20 cellular contexts compared by ENCODE assay signal in the genomic region with DNA sequence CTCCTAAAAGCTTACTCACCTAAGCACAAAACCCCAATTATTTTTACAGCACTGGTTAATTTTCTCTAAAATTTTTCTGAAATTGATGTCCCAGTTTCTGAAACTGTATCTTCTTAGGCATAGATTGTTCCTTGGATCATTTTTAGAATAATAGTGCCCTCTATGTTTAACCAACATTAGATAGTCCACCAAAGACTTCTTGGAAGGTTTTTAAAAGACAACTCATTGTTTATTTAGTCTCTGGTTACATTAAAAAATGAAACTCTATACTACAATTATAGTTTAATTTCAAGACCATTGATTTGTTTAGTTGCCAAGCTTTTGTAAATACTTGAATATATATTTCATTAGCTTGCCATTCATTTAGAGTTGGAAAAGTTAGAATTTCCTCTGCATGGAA.
DNase-seq lines count a peak whose midpoint lies in the region; TF ChIP-seq lines count a peak whose summit lies in the region.
"Had no signal": no experiment of that assay in that cellular context is flagged by ENCODE, and none has a peak within 500 bp of the region (broad histone marks: within the 10 kb centered on the region; RNA-seq: fewer than 3 reads in every experiment).

No MANE protein-coding gene starts in this region.

- H4K20me1 ChIP-seq in hepatocyte (ENCODE audit: insufficient read depth, poor library complexity, severe bottlenecking) = no peaks in the 10 kb centered on the region
- H4K20me1 ChIP-seq: BLaER1 treated with 17β-estradiol and CSF1 and Interleukin-3, amounts not matched to agents 10 nM and 100 nM had no signal

- no peak overlapping the region for H3K4me2 ChIP-seq in hepatocyte
- H3K4me2 ChIP-seq: BLaER1 treated with 17β-estradiol and CSF1 and Interleukin-3, amounts not matched to agents 10 nM and 100 nM had no signal

- no peak overlapping the region for H3K9ac ChIP-seq in adipocyte (ENCODE audit: low read length)
- no peak overlapping the region for H3K9ac ChIP-seq in rectal smooth muscle tissue (ENCODE audit: low read length)
- H3K9ac ChIP-seq: BLaER1 treated with 17β-estradiol and CSF1 and Interleukin-3, amounts not matched to agents 10 nM and 100 nM had no signal

- no peaks in the 10 kb centered on the region for H3K9me2 ChIP-seq in hepatocyte (replicated peaks; ENCODE audit: insufficient read depth)

- H3K79me2 ChIP-seq in hepatocyte = no peaks in the 10 kb centered on the region

- H3K4me3 ChIP-seq in adipocyte (ENCODE audit: low read length) (no peak overlapping the region), hepatocyte (no peak overlapping the region), rectal smooth muscle tissue (ENCODE audit: low read length) (no peak overlapping the region), lower leg skin (ENCODE audit: low read depth, poor library complexity, severe bottlenecking) (no peak overlapping the region)
- H3K4me3 ChIP-seq: BLaER1 treated with 17β-estradiol and CSF1 and Interleukin-3, amounts not matched to agents 10 nM and 100 nM; dorsolateral prefrontal cortex; heart left ventricle; psoas muscle had no signal

- intact Hi-C loops in lower leg skin (cut with DNase I; ENCODE audit: low total_unique reads) = no loop called here

- DNase-seq in LHCN-M2 (ENCODE audit: low read depth) (peak; percentile 44), adipocyte (ENCODE audit: low read depth) (peak; percentile 32), hepatocyte (ENCODE audit: low spot score) (no peak), foreskin melanocyte (no peak), lower leg skin (ENCODE audit: low spot score in 2 of 2) (no peak)
- no peak for DNase-seq in stimulated activated CD8-positive, alpha-beta memory T cell treated with anti-CD3 and anti-CD28 coated beads, Interleukin-4, amount 100 ng/mL, for 48 hours
- DNase-seq: activated CD4-positive, alpha-beta T cell treated with anti-CD3 and anti-CD28 coated beads, Interleukin-2, amount 50 U/mL, for 48 hours; activated CD8-positive, alpha-beta memory T cell treated with anti-CD3 and anti-CD28 coated beads, Interleukin-2, amount 50 U/mL, for 48 hours; COR-L47; dorsolateral prefrontal cortex; GOT3; heart left ventricle; naive B cell; NCI-H1694; nucleus accumbens; psoas muscle; small intestine; stimulated activated CD4-positive, alpha-beta T cell treated with anti-CD3 and anti-CD28 coated beads, Interleukin-2, amount 100 ng/mL, for 48 hours had no signal

- H3K27ac ChIP-seq in hepatocyte (peak overlapping the region; percentile 54), rectal smooth muscle tissue (ENCODE audit: low read depth, low read length) (peak overlapping the region; percentile 58)
- H3K27ac ChIP-seq: BLaER1 treated with 17β-estradiol and CSF1 and Interleukin-3, amounts not matched to agents 10 nM and 100 nM; psoas muscle had no signal

- no peaks in the 10 kb centered on the region for H3K9me3 ChIP-seq in adipocyte (ENCODE audit: control insufficient read depth, low read length)
- H3K9me3 ChIP-seq in hepatocyte (ENCODE audit: low read depth) = no peaks in the 10 kb centered on the region
- H3K9me3 ChIP-seq: psoas muscle had no signal

- H2AFZ ChIP-seq in hepatocyte = no peak overlapping the region

- peak; percentile 12 for TF ChIP-seq CTCF in hepatocyte (IDR thresholded peaks at IDR 0.05; ENCODE audit: poor library complexity)
- TF ChIP-seq CTCF in lower leg skin (IDR thresholded peaks at IDR 0.05) = no peak

- H3K27me3 ChIP-seq in adipocyte (replicated peaks; ENCODE audit: control insufficient read depth, insufficient read depth, low read length) (no peaks in the 10 kb centered on the region), hepatocyte (no peaks in the 10 kb centered on the region), rectal smooth muscle tissue (ENCODE audit: control insufficient read depth, insufficient read depth, low read length) (no peaks in the 10 kb centered on the region)
- H3K27me3 ChIP-seq: BLaER1 treated with 17β-estradiol and CSF1 and Interleukin-3, amounts not matched to agents 10 nM and 100 nM; heart left ventricle had no signal

- no peak for TF ChIP-seq POLR2A in lower leg skin (IDR thresholded peaks at IDR 0.05)

- no peaks in the 10 kb centered on the region for H3K4me1 ChIP-seq in adipocyte (ENCODE audit: control insufficient read depth, insufficient read depth, low read length)
- H3K4me1 ChIP-seq in hepatocyte (ENCODE audit: insufficient read depth) = peaks cover 8% of the 10 kb centered on the region
- peaks cover 11% of the 10 kb centered on the region for H3K4me1 ChIP-seq in rectal smooth muscle tissue (ENCODE audit: control insufficient read depth, insufficient read depth, low read length)
- H3K4me1 ChIP-seq: BLaER1 treated with 17β-estradiol and CSF1 and Interleukin-3, amounts not matched to agents 10 nM and 100 nM had no signal

- H3K36me3 ChIP-seq in adipocyte (ENCODE audit: control insufficient read depth, insufficient read depth, low read length, severe bottlenecking) = no peaks in the 10 kb centered on the region
- H3K36me3 ChIP-seq in hepatocyte (replicated peaks; ENCODE audit: insufficient read depth, low read depth) = no peaks in the 10 kb centered on the region
- H3K36me3 ChIP-seq in rectal smooth muscle tissue (ENCODE audit: control insufficient read depth, insufficient read depth, low read length) = no peaks in the 10 kb centered on the region
- H3K36me3 ChIP-seq: BLaER1 treated with 17β-estradiol and CSF1 and Interleukin-3, amounts not matched to agents 10 nM and 100 nM; heart left ventricle had no signal

Comparison
In these comparisons a context has a peak if more than half of its experiments do, and no peak if none do; other contexts are left out.
1. DNase-seq: peak in LHCN-M2 (single experiment) and adipocyte (single experiment); none in hepatocyte (single experiment), stimulated activated CD8-positive, alpha-beta memory T cell treated with anti-CD3 and anti-CD28 coated beads, Interleukin-4, amount 100 ng/mL, for 48 hours (single experiment), foreskin melanocyte (single experiment) and lower leg skin (0 of 2).